ENCODE assay signal across 1 cellular context in the genomic region with DNA sequence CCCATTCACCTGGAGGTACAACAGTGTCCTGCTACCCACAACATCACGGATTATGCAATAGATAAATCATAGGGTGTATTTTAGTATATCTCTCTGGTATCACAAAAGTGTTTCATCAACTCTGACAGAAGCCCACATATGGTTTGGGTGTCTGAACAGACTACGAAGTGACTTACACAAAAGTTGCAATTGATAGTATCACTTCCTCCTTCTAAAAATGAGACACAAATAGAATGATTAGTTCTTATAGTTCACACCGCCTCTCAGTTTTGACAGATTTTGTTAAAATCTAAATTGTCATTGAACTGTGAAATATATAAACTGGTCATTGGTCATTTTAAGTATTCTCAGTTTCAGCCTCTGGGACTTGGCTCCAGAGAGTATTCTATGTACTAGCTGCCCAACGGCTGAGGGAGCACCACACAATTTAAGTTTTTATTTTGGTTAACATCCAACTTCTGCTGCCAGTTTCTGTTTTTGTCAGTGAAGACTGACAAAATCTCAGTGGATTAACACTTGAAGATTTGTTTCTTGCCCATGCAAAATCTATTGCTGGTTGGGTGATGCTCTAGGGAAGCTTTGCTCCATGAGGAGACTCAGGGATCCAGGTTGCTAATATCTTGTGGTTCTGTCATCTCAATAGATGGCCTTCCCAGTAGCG.
TF ChIP-seq lines count a peak whose summit lies in the region.

No MANE protein-coding gene starts in this region.

TF ChIP-seq in GM12878, 131 proteins besides CTCF, POLR2A, EP300 and RAD21 (continued from another document):
- TF ChIP-seq SMC3 (IDR thresholded peaks at IDR 0.05; ENCODE audit: borderline replicate concordance, low read length) (no peak), SIN3A (IDR thresholded peaks at IDR 0.05; ENCODE audit: low read depth, low read length) (no peak), FOS (IDR thresholded peaks at IDR 0.05; ENCODE audit: borderline replicate concordance, extremely low read depth, insufficient read length) (no peak), NR2F1 (conservative IDR thresholded peaks at IDR 0.05) (peak; percentile 92), BACH1 (IDR thresholded peaks at IDR 0.05; ENCODE audit: borderline replicate concordance) (peak; percentile 45; the same call in 1 of the 2 replicates)
- TF ChIP-seq, protein P1, sequence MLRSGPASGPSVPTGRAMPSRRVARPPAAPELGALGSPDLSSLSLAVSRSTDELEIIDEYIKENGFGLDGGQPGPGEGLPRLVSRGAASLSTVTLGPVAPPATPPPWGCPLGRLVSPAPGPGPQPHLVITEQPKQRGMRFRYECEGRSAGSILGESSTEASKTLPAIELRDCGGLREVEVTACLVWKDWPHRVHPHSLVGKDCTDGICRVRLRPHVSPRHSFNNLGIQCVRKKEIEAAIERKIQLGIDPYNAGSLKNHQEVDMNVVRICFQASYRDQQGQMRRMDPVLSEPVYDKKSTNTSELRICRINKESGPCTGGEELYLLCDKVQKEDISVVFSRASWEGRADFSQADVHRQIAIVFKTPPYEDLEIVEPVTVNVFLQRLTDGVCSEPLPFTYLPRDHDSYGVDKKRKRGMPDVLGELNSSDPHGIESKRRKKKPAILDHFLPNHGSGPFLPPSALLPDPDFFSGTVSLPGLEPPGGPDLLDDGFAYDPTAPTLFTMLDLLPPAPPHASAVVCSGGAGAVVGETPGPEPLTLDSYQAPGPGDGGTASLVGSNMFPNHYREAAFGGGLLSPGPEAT (IDR thresholded peaks at IDR 0.05; ENCODE audit: low read depth) = peak; percentile 86; the same call in 1 of the 2 replicates
- TF ChIP-seq, protein P2, sequence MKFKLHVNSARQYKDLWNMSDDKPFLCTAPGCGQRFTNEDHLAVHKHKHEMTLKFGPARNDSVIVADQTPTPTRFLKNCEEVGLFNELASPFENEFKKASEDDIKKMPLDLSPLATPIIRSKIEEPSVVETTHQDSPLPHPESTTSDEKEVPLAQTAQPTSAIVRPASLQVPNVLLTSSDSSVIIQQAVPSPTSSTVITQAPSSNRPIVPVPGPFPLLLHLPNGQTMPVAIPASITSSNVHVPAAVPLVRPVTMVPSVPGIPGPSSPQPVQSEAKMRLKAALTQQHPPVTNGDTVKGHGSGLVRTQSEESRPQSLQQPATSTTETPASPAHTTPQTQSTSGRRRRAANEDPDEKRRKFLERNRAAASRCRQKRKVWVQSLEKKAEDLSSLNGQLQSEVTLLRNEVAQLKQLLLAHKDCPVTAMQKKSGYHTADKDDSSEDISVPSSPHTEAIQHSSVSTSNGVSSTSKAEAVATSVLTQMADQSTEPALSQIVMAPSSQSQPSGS (IDR thresholded peaks at IDR 0.05; ENCODE audit: low read length) = peak; percentile 90
- TF ChIP-seq, protein P3, sequence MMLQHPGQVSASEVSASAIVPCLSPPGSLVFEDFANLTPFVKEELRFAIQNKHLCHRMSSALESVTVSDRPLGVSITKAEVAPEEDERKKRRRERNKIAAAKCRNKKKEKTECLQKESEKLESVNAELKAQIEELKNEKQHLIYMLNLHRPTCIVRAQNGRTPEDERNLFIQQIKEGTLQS (IDR thresholded peaks at IDR 0.05; ENCODE audit: borderline replicate concordance, extremely low read depth, low read depth, low read length) = no peak
